ENCODE assay signal across 17 cellular contexts in genomic region chr11:27372159-27372558, GRCh38.
"Had no signal": no experiment of that assay in that cellular context is flagged by ENCODE, and none has a peak within 500 bp of the region (broad histone marks: within the 10 kb centered on the region; RNA-seq: fewer than 3 reads in every experiment).

No MANE protein-coding gene starts in this region.

- H3K4me1 ChIP-seq: tibial artery, upper lobe of left lung had no signal

- H3K27ac ChIP-seq: epithelial cell of prostate, neutrophil, tibial artery, upper lobe of left lung had no signal

- H3K36me3 ChIP-seq: neutrophil had no signal

- DNase-seq: cerebellar nuclear complex; effector memory CD8-positive, alpha-beta T cell; foreskin melanocyte; head of caudate nucleus; hypothalamus; islet precursor cell; mammary epithelial cell; naive thymus-derived CD4-positive, alpha-beta T cell; posterior cingulate gyrus; right cardiac atrium; stimulated activated CD4-positive, alpha-beta T cell treated with anti-CD3 and anti-CD28 coated beads, Interleukin-2, amount 100 ng/mL, for 48 hours; stimulated activated naive CD4-positive, alpha-beta T cell treated with Interleukin-2 at 50 U/mL for 16 hours; tibial artery; upper lobe of left lung had no signal

- H3K9me3 ChIP-seq: neutrophil, tibial artery, upper lobe of left lung had no signal

- H3K27me3 ChIP-seq: neutrophil, tibial artery, upper lobe of left lung had no signal

- H3K4me3 ChIP-seq: smooth muscle cell, tibial artery, upper lobe of left lung had no signal
